In genomic region chr13:43307921-43308433, GRCh38 we compare ENCODE assay signal across 1 cellular context.
TF ChIP-seq lines count a peak whose summit lies in the region.

No MANE protein-coding gene starts in this region.

TF ChIP-seq in K562, 482 proteins besides CTCF, POLR2A, EP300 and RAD21 (continued from another document):
- TF ChIP-seq MXD1 (CRISPR knock-in tag; IDR thresholded peaks at IDR 0.05; ENCODE audit: borderline replicate concordance, poor library complexity, severe bottlenecking) (no peak), MEIS2 (IDR thresholded peaks at IDR 0.05; ENCODE audit: partially characterized antibody) (peak; percentile 50), ZC3H8 (IDR thresholded peaks at IDR 0.05) (no peak), ZBTB1 (CRISPR knock-in tag; IDR thresholded peaks at IDR 0.05; ENCODE audit: borderline replicate concordance, low read depth) (no peak), EP400 (IDR thresholded peaks at IDR 0.05) (no peak), HDGF (IDR thresholded peaks at IDR 0.05) (no peak), ATF7 (IDR thresholded peaks at IDR 0.05) (0 out of 2 replicates have a peak, but pooled peaks have one; percentile 15), ZNF57 (CRISPR knock-in tag; IDR thresholded peaks at IDR 0.05) (no peak), ZNF75A (CRISPR knock-in tag; IDR thresholded peaks at IDR 0.05) (peak; percentile 99), RAD51 (IDR thresholded peaks at IDR 0.05; ENCODE audit: borderline replicate concordance, low read depth) (no peak), PHF20 (IDR thresholded peaks at IDR 0.05; ENCODE audit: partially characterized antibody) (no peak), SREBF2 (CRISPR knock-in tag; IDR thresholded peaks at IDR 0.05) (no peak), SMARCC2 (IDR thresholded peaks at IDR 0.05; ENCODE audit: low read depth) (no peak), FOXP4 (CRISPR knock-in tag; IDR thresholded peaks at IDR 0.05; ENCODE audit: borderline replicate concordance) (no peak), TRIM25 (IDR thresholded peaks at IDR 0.05; ENCODE audit: borderline replicate concordance) (no peak), HDAC3 (IDR thresholded peaks at IDR 0.05; ENCODE audit: borderline replicate concordance, partially characterized antibody) (no peak), THAP7 (CRISPR knock-in tag; IDR thresholded peaks at IDR 0.05) (no peak)
- TF ChIP-seq, protein P1, sequence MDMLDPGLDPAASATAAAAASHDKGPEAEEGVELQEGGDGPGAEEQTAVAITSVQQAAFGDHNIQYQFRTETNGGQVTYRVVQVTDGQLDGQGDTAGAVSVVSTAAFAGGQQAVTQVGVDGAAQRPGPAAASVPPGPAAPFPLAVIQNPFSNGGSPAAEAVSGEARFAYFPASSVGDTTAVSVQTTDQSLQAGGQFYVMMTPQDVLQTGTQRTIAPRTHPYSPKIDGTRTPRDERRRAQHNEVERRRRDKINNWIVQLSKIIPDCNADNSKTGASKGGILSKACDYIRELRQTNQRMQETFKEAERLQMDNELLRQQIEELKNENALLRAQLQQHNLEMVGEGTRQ (CRISPR knock-in tag; IDR thresholded peaks at IDR 0.05): no peak
- TF ChIP-seq, protein P2, sequence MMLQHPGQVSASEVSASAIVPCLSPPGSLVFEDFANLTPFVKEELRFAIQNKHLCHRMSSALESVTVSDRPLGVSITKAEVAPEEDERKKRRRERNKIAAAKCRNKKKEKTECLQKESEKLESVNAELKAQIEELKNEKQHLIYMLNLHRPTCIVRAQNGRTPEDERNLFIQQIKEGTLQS (IDR thresholded peaks at IDR 0.05): peak; percentile 37; the same call in 1 of the 2 replicates
- TF ChIP-seq, protein P2 (CRISPR knock-in tag; conservative IDR thresholded peaks at IDR 0.05): no peak
- TF ChIP-seq, protein P3, sequence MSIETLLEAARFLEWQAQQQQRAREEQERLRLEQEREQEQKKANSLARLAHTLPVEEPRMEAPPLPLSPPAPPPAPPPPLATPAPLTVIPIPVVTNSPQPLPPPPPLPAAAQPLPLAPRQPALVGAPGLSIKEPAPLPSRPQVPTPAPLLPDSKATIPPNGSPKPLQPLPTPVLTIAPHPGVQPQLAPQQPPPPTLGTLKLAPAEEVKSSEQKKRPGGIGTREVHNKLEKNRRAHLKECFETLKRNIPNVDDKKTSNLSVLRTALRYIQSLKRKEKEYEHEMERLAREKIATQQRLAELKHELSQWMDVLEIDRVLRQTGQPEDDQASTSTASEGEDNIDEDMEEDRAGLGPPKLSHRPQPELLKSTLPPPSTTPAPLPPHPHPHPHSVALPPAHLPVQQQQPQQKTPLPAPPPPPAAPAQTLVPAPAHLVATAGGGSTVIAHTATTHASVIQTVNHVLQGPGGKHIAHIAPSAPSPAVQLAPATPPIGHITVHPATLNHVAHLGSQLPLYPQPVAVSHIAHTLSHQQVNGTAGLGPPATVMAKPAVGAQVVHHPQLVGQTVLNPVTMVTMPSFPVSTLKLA (conservative IDR thresholded peaks at IDR 0.05): no peak
- TF ChIP-seq, protein P4, sequence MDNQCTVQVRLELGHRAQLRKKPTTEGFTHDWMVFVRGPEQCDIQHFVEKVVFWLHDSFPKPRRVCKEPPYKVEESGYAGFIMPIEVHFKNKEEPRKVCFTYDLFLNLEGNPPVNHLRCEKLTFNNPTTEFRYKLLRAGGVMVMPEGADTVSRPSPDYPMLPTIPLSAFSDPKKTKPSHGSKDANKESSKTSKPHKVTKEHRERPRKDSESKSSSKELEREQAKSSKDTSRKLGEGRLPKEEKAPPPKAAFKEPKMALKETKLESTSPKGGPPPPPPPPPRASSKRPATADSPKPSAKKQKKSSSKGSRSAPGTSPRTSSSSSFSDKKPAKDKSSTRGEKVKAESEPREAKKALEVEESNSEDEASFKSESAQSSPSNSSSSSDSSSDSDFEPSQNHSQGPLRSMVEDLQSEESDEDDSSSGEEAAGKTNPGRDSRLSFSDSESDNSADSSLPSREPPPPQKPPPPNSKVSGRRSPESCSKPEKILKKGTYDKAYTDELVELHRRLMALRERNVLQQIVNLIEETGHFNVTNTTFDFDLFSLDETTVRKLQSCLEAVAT (IDR thresholded peaks at IDR 0.05): no peak
- TF ChIP-seq, protein P5, sequence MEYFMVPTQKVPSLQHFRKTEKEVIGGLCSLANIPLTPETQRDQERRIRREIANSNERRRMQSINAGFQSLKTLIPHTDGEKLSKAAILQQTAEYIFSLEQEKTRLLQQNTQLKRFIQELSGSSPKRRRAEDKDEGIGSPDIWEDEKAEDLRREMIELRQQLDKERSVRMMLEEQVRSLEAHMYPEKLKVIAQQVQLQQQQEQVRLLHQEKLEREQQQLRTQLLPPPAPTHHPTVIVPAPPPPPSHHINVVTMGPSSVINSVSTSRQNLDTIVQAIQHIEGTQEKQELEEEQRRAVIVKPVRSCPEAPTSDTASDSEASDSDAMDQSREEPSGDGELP (CRISPR knock-in tag; IDR thresholded peaks at IDR 0.05; ENCODE audit: borderline replicate concordance): no peak
